In the genomic region with DNA sequence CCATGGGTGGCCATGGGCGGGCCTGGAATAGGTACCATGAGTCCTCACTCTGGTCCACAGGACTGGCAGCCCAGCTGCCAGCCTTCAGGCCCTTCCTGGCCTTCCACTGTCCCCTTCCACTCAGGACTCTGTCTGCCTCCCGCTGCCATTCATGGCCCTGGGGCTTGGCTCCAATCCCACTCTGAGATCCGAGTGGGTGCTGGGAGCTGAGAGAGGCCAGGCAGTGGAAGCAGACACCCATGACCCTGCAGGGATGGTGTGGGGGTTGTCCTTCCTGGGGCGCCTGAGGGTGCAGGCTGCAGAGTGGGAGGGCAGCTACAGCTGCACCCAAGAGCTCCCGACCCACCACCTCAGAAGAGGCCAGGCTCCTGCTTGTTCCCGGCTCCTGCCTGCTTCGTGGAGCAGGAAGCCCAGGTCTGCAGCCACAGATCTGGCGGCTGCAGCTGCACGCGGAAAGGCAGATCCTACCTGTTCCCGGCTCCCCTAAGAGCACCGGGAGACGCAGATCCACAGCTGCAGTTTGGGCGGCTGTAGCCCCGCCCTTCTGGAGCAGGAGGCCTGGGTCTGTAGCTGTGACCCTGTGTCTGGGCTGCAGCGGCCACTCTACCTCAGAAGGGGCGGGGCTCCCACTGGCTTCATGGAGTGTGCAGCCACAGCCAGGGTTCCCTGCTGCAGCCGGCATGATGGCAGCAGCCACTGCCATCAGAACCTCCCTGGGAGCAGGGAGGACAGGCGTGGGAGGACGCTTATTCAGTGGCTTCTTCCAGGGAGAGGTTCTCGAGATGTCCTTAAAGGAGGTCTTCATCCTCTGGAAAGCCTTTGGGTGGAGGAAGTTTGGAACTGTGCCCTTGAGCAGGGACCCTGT, we compare ENCODE assay signal across 20 cellular contexts. TPM values are rescaled to one million over a fixed set of nuclear protein-coding genes. Genes with fewer than 3 reads are reported as not detected.
A peak's percentile ranks its signal among the peaks of the same experiment; 100 is the strongest.
DNase-seq lines count a peak whose midpoint lies in the region; ATAC-seq, FAIRE-seq and TF ChIP-seq lines count a peak whose summit lies in the region.
"Had no signal": no experiment of that assay in that cellular context is flagged by ENCODE, and none has a peak within 500 bp of the region (broad histone marks: within the 10 kb centered on the region; RNA-seq: fewer than 3 reads in every experiment).

No MANE protein-coding gene starts in this region.

- TF ChIP-seq POLR2A in H1 (IDR thresholded peaks at IDR 0.05; ENCODE audit: control extremely low read depth in 1 of 2, low read depth in 2 of 2, low read length in 2 of 2) (no peak), sigmoid colon (IDR thresholded peaks at IDR 0.05) (no peak)

- H3K18ac ChIP-seq in H1 (ENCODE audit: extremely low read depth, low read length) = no peak overlapping the region

- H3K4me1 ChIP-seq in BLaER1 treated with 17β-estradiol and CSF1 and Interleukin-3, amounts not matched to agents 10 nM and 100 nM = peaks cover 25 to 42% (median 36%) of the 10 kb centered on the region in 10 experiments
- H3K4me1 ChIP-seq in H1 (replicated peaks in 1 of 4; ENCODE audit: control insufficient read depth in 3 of 4, insufficient read depth in 4 of 4, low read length in 3 of 4) = no peaks in the 10 kb centered on the region
- peaks cover 0 to 73% (median 56%) of the 10 kb centered on the region in 4 donors for H3K4me1 ChIP-seq in sigmoid colon
- H3K4me1 ChIP-seq: SJSA1 had no signal

- DNase-seq in H7 = peak; percentile 43
- DNase-seq in H1 (ENCODE audit: low read depth in 1 of 2, low spot score in 2 of 2) = no peak
- DNase-seq in sigmoid colon = no peak
- DNase-seq in NK-92 (lab: John Stamatoyannopoulos, UW; ENCODE audit: unreplicated experiment) = no peak
- DNase-seq in substantia nigra (lab: John Stamatoyannopoulos, UW) = no peak
- DNase-seq: Calu3; CD4-positive, alpha-beta T cell; DMS53; H9; IMR-90; Kasumi-1; NCI-H187; NCI-H446; NCI-H69; NK-92 treated with Interleukin-12 subunit alpha and Interleukin-12 subunit beta, amount 100 ng/mL, for 24 hours; OCI-M1; RPMI8226 had no signal

- H4K20me1 ChIP-seq in BLaER1 treated with 17β-estradiol and CSF1 and Interleukin-3, amounts not matched to agents 10 nM and 100 nM = peaks cover 0 to 71% (median 19%) of the 10 kb centered on the region in 11 experiments; a peak in 15 of 22 replicates
- peaks cover 3 to 7% of the 10 kb centered on the region in 2 experiments for H4K20me1 ChIP-seq in H1 (replicated peaks in 1 of 2; ENCODE audit: control insufficient read depth in 1 of 2, insufficient read depth in 2 of 2, low read length in 2 of 2)

- H2BK15ac ChIP-seq in H1 (ENCODE audit: low read length) = no peak overlapping the region

- H3K27me3 ChIP-seq in BLaER1 treated with 17β-estradiol and CSF1 and Interleukin-3, amounts not matched to agents 10 nM and 100 nM = no peaks in the 10 kb centered on the region
- H3K27me3 ChIP-seq in H7 (ENCODE audit: control insufficient read depth, insufficient read depth, low read length) (no peaks in the 10 kb centered on the region), H1 (replicated peaks in 1 of 4; ENCODE audit: control insufficient read depth in 3 of 4, extremely low read depth in 1 of 4, insufficient read depth in 3 of 4, low read length in 3 of 4) (no peaks in the 10 kb centered on the region), sigmoid colon (no peaks in the 10 kb centered on the region)
- H3K27me3 ChIP-seq: SJSA1 had no signal

- H3K9ac ChIP-seq in BLaER1 treated with 17β-estradiol and CSF1 and Interleukin-3, amounts not matched to agents 10 nM and 100 nM = no peak overlapping the region
- H3K9ac ChIP-seq in H1 (replicated peaks in 1 of 4; ENCODE audit: extremely low read depth in 1 of 4, low read depth in 3 of 4, low read length in 3 of 4) = no peak overlapping the region

- H4K8ac ChIP-seq in H1 (ENCODE audit: extremely low read depth, insufficient read depth, low read length) = peak overlapping the region; percentile 15

- POLR2A ChIA-PET in H1 (lab: Charles Lee; ENCODE audit: partially characterized antibody) = no interaction called here

- H3K9me3 ChIP-seq in BLaER1 treated with 17β-estradiol and CSF1 and Interleukin-3, amounts not matched to agents 10 nM and 100 nM (replicated peaks in 1 of 11) = peaks cover 5 to 20% (median 9%) of the 10 kb centered on the region in 11 experiments
- no peaks in the 10 kb centered on the region; a peak in 1 of 4 replicates for H3K9me3 ChIP-seq in H1 (ENCODE audit: insufficient read depth in 2 of 2, low read depth in 1 of 2, low read length in 1 of 2)
- H3K9me3 ChIP-seq in sigmoid colon = no peaks in the 10 kb centered on the region

- intact Hi-C loops in sigmoid colon (cut with DNase I) = no loop called here

- 91% methylated on average over 21 of the region's 21 CpGs; no CpG with 5 or more reads in 1 of the 2 experiments for WGBS in H1 (ENCODE audit: extremely low coverage in 1 of 2, insufficient coverage in 1 of 2, insufficient read length in 1 of 2, insufficient replicate concordance in 2 of 2, low coverage in 1 of 2, low lambda C conversion rate in 2 of 2, missing lambda C conversion rate in 1 of 2), 2 experiments
- WGBS in sigmoid colon, 2 donors = 94% methylated on average over 21 of the region's 21 CpGs

- CTCF ChIA-PET in H1 (lab: Charles Lee; ENCODE audit: partially characterized antibody) = no interaction called here

- no peak for ATAC-seq in HG03571 (IDR thresholded peaks at IDR 0.05; ENCODE audit: unreplicated experiment)

- H3K4me3 ChIP-seq in BLaER1 treated with 17β-estradiol and CSF1 and Interleukin-3, amounts not matched to agents 10 nM and 100 nM = no peak overlapping the region
- no peak overlapping the region for H3K4me3 ChIP-seq in H7 (ENCODE audit: insufficient read depth, low read depth, low read length)
- no peak overlapping the region for H3K4me3 ChIP-seq in H1 (ENCODE audit: extremely low read depth in 1 of 4, insufficient read depth in 2 of 4, low read depth in 3 of 4, low read length in 4 of 4)
- no peak overlapping the region for H3K4me3 ChIP-seq in sigmoid colon
- H3K4me3 ChIP-seq: SJSA1 had no signal

- no peak overlapping the region for H2BK12ac ChIP-seq in H1 (ENCODE audit: low read depth, low read length)

- TF ChIP-seq CTCF in H1 (IDR thresholded peaks at IDR 0.05; ENCODE audit: control extremely low read depth in 1 of 3, insufficient read depth in 1 of 3, low read depth in 1 of 3, low read length in 3 of 3) = no peak
- TF ChIP-seq CTCF in sigmoid colon (IDR thresholded peaks at IDR 0.05) = no peak

- H3K23me2 ChIP-seq in H1 (ENCODE audit: low read depth, low read length) = no peaks in the 10 kb centered on the region

- H3K36me3 ChIP-seq in BLaER1 treated with 17β-estradiol and CSF1 and Interleukin-3, amounts not matched to agents 10 nM and 100 nM = peaks cover 65 to 98% (median 84%) of the 10 kb centered on the region in 11 experiments
- H3K36me3 ChIP-seq in H7 (replicated peaks; ENCODE audit: control insufficient read depth, insufficient read depth, low read length) = peaks cover 15% of the 10 kb centered on the region
- H3K36me3 ChIP-seq in H1 (ENCODE audit: control insufficient read depth in 2 of 4, insufficient read depth in 4 of 4, low read length in 3 of 4) = peaks cover 2 to 18% (median 11%) of the 10 kb centered on the region in 4 experiments; a peak in 6 of 8 replicates
- H3K36me3 ChIP-seq in sigmoid colon = peaks cover 10 to 56% (median 30%) of the 10 kb centered on the region in 4 donors

- H3K79me1 ChIP-seq in H1 (ENCODE audit: low read depth, low read length) = no peaks in the 10 kb centered on the region; the same call in 1 of the 2 replicates

- no peak overlapping the region for H3K14ac ChIP-seq in H1 (ENCODE audit: insufficient read length)

- no peak overlapping the region for H4K91ac ChIP-seq in H1 (replicated peaks; ENCODE audit: insufficient read length, low read length)

- H2BK5ac ChIP-seq in H1 (ENCODE audit: low read depth, low read length) = no peak overlapping the region; the same call in 1 of the 2 replicates

- H2BK20ac ChIP-seq in H1 (ENCODE audit: low read length) = no peak overlapping the region

- no peak overlapping the region for H4K5ac ChIP-seq in H1 (ENCODE audit: insufficient read length, low read depth, low read length)

- FAIRE-seq in H1 (lab: Jason Lieb, UNC) = no peak

- TF ChIP-seq EP300 in H1 (IDR thresholded peaks at IDR 0.05; ENCODE audit: borderline replicate concordance in 1 of 2, low read depth in 2 of 2, low read length in 2 of 2) (no peak), sigmoid colon (IDR thresholded peaks at IDR 0.05) (no peak)

- H3K27ac ChIP-seq in BLaER1 treated with 17β-estradiol and CSF1 and Interleukin-3, amounts not matched to agents 10 nM and 100 nM = no peak overlapping the region
- no peak overlapping the region for H3K27ac ChIP-seq in H1 (ENCODE audit: low read depth, low read length)
- peak overlapping the region; percentile 25 to 94 (median 85) for H3K27ac ChIP-seq in sigmoid colon
- H3K27ac ChIP-seq in substantia nigra (ENCODE audit: low read depth, low read length, poor library complexity, severe bottlenecking) = no peak overlapping the region
- H3K27ac ChIP-seq: SJSA1 had no signal

- TF ChIP-seq RAD21 in H1 (IDR thresholded peaks at IDR 0.05 in 1 of 2, conservative IDR thresholded peaks at IDR 0.05 in 1 of 2; ENCODE audit: low read depth in 2 of 2, low read length in 2 of 2) = no peak

- no peak overlapping the region for H2BK120ac ChIP-seq in H1 (replicated peaks; ENCODE audit: low read depth, low read length)

- no peak overlapping the region for H3K56ac ChIP-seq in H1 (replicated peaks; ENCODE audit: insufficient read length, low read depth, low read length)

- no peak overlapping the region for H2AFZ ChIP-seq in H1 (ENCODE audit: low read length)

- no peak overlapping the region for H3K4ac ChIP-seq in H1 (replicated peaks; ENCODE audit: insufficient read length, low read depth, low read length)

- no peaks in the 10 kb centered on the region for H3K79me2 ChIP-seq in H1 (ENCODE audit: control insufficient read depth in 1 of 2, insufficient read depth in 2 of 2, low read length in 2 of 2)

- no peak overlapping the region for H3K23ac ChIP-seq in H1 (ENCODE audit: insufficient read length)

- peak overlapping the region in 8 of 11 experiments; percentile 44 to 73 (median 64); a peak in 16 of 22 replicates for H3K4me2 ChIP-seq in BLaER1 treated with 17β-estradiol and CSF1 and Interleukin-3, amounts not matched to agents 10 nM and 100 nM
- H3K4me2 ChIP-seq in H1 (ENCODE audit: insufficient read depth in 1 of 2, low read depth in 2 of 2, low read length in 2 of 2) = no peak overlapping the region

- H2AK5ac ChIP-seq in H1 (ENCODE audit: low read depth, low read length) = no peak overlapping the region

RNA-seq across cellular contexts. Expression of gene IGHMBP2, which starts 27.5 kb away (rescaled TPM):
- total RNA-seq in H7 (2014; rRNA removed; shearing (Covaris generic)) = 19.1 and 22.8 TPM in 2 replicates
- 17.6 and 19.1 TPM in 2 replicates for total RNA-seq in H1 (2021; fragmentation: NEBNext Ultra II Directional; extraction: Animal tissue kit (Norgen Biotek cat#: 25700))
- polyA plus RNA-seq in H1 (2011; rRNA removed) (8.4 and 11.5 TPM in 2 replicates), sigmoid colon (10 to 100 TPM in 1 of 3 donors, 1 to 10 TPM in 2; 5.4 to 15.7 (median 8.1) TPM)
- polyA plus RNA-seq in H1 (2011; cell fraction: cytosol; rRNA removed) = 8.8 TPM
- polyA plus RNA-seq in H1 (2011; cell fraction: nucleus; rRNA removed) = 43.3 TPM
- 12.0 to 13.5 TPM (median 12.3 TPM) in 4 replicates for polyA plus RNA-seq in H1 (2012, experiment 1 of 2)
- polyA plus RNA-seq in H1 (2012, experiment 2 of 2) = 9.2 TPM
- 8.5 TPM for polyA plus RNA-seq in H1 (2013, experiment 1 of 2)
- 8.0 TPM for polyA plus RNA-seq in H1 (2013, experiment 2 of 2)
- 22.9 and 25.7 TPM in 2 replicates for polyA minus RNA-seq in H1 (2011; rRNA and poly(A)+ RNA removed)
- polyA minus RNA-seq in H1 (2011; cell fraction: cytosol; rRNA and poly(A)+ RNA removed) = 15.8 TPM
- polyA minus RNA-seq in H1 (2011; cell fraction: nucleus; rRNA and poly(A)+ RNA removed) = 38.1 TPM
- total RNA-seq in sigmoid colon = 10 to 100 TPM; 12.2 to 41.3 (median 30.4) TPM

RNA-seq across cellular contexts. Expression of gene MRPL21, which starts 27.6 kb away (rescaled TPM):
- 70.0 and 108 TPM in 2 replicates for total RNA-seq in H7 (2014; rRNA removed; shearing (Covaris generic))
- 103 and 107 TPM in 2 replicates for total RNA-seq in H1 (2021; fragmentation: NEBNext Ultra II Directional; extraction: Animal tissue kit (Norgen Biotek cat#: 25700))
- polyA plus RNA-seq in H1 (2011; rRNA removed) (72.0 and 102 TPM in 2 replicates), sigmoid colon (100 to 1,000 TPM; 107 to 134 (median 124) TPM)
- polyA plus RNA-seq in H1 (2011; cell fraction: cytosol; rRNA removed) = 103 TPM
- 65.0 TPM for polyA plus RNA-seq in H1 (2011; cell fraction: nucleus; rRNA removed)
- 87.9 to 110 TPM (median 103 TPM) in 4 replicates for polyA plus RNA-seq in H1 (2012, experiment 1 of 2)
- polyA plus RNA-seq in H1 (2012, experiment 2 of 2) = 154 TPM
- 114 TPM for polyA plus RNA-seq in H1 (2013, experiment 1 of 2)
- 114 TPM for polyA plus RNA-seq in H1 (2013, experiment 2 of 2)
- polyA minus RNA-seq in H1 (2011; rRNA and poly(A)+ RNA removed) = 33.9 and 40.8 TPM in 2 replicates
- polyA minus RNA-seq in H1 (2011; cell fraction: cytosol; rRNA and poly(A)+ RNA removed) = 27.4 TPM
- 44.7 TPM for polyA minus RNA-seq in H1 (2011; cell fraction: nucleus; rRNA and poly(A)+ RNA removed)
- total RNA-seq in sigmoid colon = 10 to 100 TPM; 53.7 to 99.1 (median 67.5) TPM

RNA-seq across cellular contexts. Expression of gene MRGPRD, which starts 49.6 kb away (rescaled TPM):
- not detected in 2 replicates for total RNA-seq in H7 (2014; rRNA removed; shearing (Covaris generic))
- total RNA-seq in H1 (2021; fragmentation: NEBNext Ultra II Directional; extraction: Animal tissue kit (Norgen Biotek cat#: 25700)) = not detected in 2 replicates
- polyA plus RNA-seq in H1 (2011; rRNA removed) (not detected in 2 replicates), sigmoid colon (not detected)
- not detected for polyA plus RNA-seq in H1 (2011; cell fraction: cytosol; rRNA removed)
- not detected for polyA plus RNA-seq in H1 (2011; cell fraction: nucleus; rRNA removed)
- polyA plus RNA-seq in H1 (2012, experiment 1 of 2) = not detected in 4 replicates
- not detected for polyA plus RNA-seq in H1 (2012, experiment 2 of 2)
- polyA plus RNA-seq in H1 (2013, experiment 1 of 2) = not detected
- polyA plus RNA-seq in H1 (2013, experiment 2 of 2) = not detected
- 0.24 TPM in 1 of 2 replicates, not detected in the other for polyA minus RNA-seq in H1 (2011; rRNA and poly(A)+ RNA removed)
- polyA minus RNA-seq in H1 (2011; cell fraction: cytosol; rRNA and poly(A)+ RNA removed) = not detected
- polyA minus RNA-seq in H1 (2011; cell fraction: nucleus; rRNA and poly(A)+ RNA removed) = not detected
- 1 to 10 TPM in 3 of 4 donors, not detected in 1; 1.9 to 2.2 (median 2.1) TPM for total RNA-seq in sigmoid colon
- total RNA-seq: Calu3; CD4-positive, alpha-beta T cell; H9; IMR-90; SJSA1 had no signal
- polyA plus RNA-seq: IMR-90 had no signal

Comparison
In these comparisons a context has a peak if more than half of its experiments do, and no peak if none do; other contexts are left out.
1. H3K27ac ChIP-seq: peak in sigmoid colon (4 of 4); none in BLaER1 treated with 17β-estradiol and CSF1 and Interleukin-3, amounts not matched to agents 10 nM and 100 nM (0 of 11), H1 (single experiment) and substantia nigra (single experiment).
2. H3K4me2 ChIP-seq: peak in BLaER1 treated with 17β-estradiol and CSF1 and Interleukin-3, amounts not matched to agents 10 nM and 100 nM (8 of 11); none in H1 (0 of 2).